In the genomic region with DNA sequence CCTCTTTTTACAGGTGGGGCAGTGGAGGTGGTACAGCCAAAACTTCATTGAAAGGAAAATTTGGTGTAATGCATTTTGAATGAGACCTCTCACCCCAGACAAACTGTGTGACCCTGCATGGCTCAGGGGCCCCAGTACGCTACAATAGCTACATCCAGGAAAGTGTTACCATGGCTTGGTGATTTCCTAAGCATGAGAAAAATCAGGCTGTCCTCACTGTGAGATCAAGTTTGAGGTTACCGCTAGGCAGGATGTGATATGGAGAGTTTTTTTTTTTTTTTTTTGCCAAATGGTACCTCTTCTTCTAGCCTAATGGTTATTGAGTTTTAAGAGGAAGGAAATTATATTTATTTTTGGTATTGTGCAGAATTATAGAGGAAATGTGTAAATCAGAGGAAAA, we compare ENCODE assay signal across 20 cellular contexts.
"Had no signal": no experiment of that assay in that cellular context is flagged by ENCODE, and none has a peak within 500 bp of the region (broad histone marks: within the 10 kb centered on the region; RNA-seq: fewer than 3 reads in every experiment).

No MANE protein-coding gene starts in this region.

- H3K27me3 Mint-ChIP-seq: activated CD8-positive, alpha-beta memory T cell treated with anti-CD3 and anti-CD28 coated beads, Interleukin-2, amount 10 ng/mL, durations not matched to agents 7 days and 5 days; activated CD8-positive, alpha-beta T cell treated with anti-CD3 and anti-CD28 coated beads for 36 hours; activated naive CD4-positive, alpha-beta T cell treated with anti-CD3 and anti-CD28 coated beads, Interleukin-2, amount 10 ng/mL, durations not matched to agents 7 days and 5 days had no signal

- H3K4me1 ChIP-seq: prostate gland, stomach, uterus had no signal

- H3K27ac Mint-ChIP-seq: activated CD8-positive, alpha-beta memory T cell treated with anti-CD3 and anti-CD28 coated beads, Interleukin-2, amount 10 ng/mL, durations not matched to agents 7 days and 5 days; activated CD8-positive, alpha-beta T cell treated with anti-CD3 and anti-CD28 coated beads for 36 hours; activated naive CD4-positive, alpha-beta T cell treated with anti-CD3 and anti-CD28 coated beads, Interleukin-2, amount 10 ng/mL, durations not matched to agents 7 days and 5 days; naive thymus-derived CD8-positive, alpha-beta T cell had no signal

- ATAC-seq: activated CD8-positive, alpha-beta memory T cell treated with anti-CD3 and anti-CD28 coated beads, Interleukin-2, amount 10 ng/mL, durations not matched to agents 7 days and 5 days; activated CD8-positive, alpha-beta T cell treated with anti-CD3 and anti-CD28 coated beads for 36 hours; naive thymus-derived CD8-positive, alpha-beta T cell had no signal

- H3K4me3 Mint-ChIP-seq: activated CD8-positive, alpha-beta memory T cell treated with anti-CD3 and anti-CD28 coated beads, Interleukin-2, amount 10 ng/mL, durations not matched to agents 7 days and 5 days; activated CD8-positive, alpha-beta T cell treated with anti-CD3 and anti-CD28 coated beads for 36 hours; activated naive CD4-positive, alpha-beta T cell treated with anti-CD3 and anti-CD28 coated beads, Interleukin-2, amount 10 ng/mL, durations not matched to agents 7 days and 5 days; naive thymus-derived CD8-positive, alpha-beta T cell had no signal

- FAIRE-seq: bronchial epithelial cell, keratinocyte, TTC549 had no signal

- DNase-seq: activated CD4-positive, alpha-beta T cell treated with anti-CD3 and anti-CD28 coated beads for 1 hour; activated CD8-positive, alpha-beta memory T cell treated with anti-CD3 and anti-CD28 coated beads, Interleukin-2, amount 10 ng/mL, durations not matched to agents 7 days and 5 days; activated CD8-positive, alpha-beta T cell treated with anti-CD3 and anti-CD28 coated beads for 36 hours; activated effector memory CD4-positive, alpha-beta T cell treated with Interleukin-2 at 50 U/mL for 16 hours; activated naive CD4-positive, alpha-beta T cell treated with anti-CD3 and anti-CD28 coated beads, Interleukin-2, amount 10 ng/mL, durations not matched to agents 7 days and 5 days; activated T-cell treated with anti-CD3 and anti-CD28 coated beads for 4 hours; amygdala; naive thymus-derived CD8-positive, alpha-beta T cell; stimulated activated CD4-positive, alpha-beta T cell treated with anti-CD3 and anti-CD28 coated beads, Interleukin-4, amount 100 ng/mL, for 24 hours; stomach; T-helper 1 cell; trophoblast cell; WERI-Rb-1 had no signal

- H3K36me3 ChIP-seq: prostate gland, stomach, uterus, WERI-Rb-1 had no signal

- H3K27me3 ChIP-seq: stomach, uterus had no signal

- H3K4me1 Mint-ChIP-seq: activated naive CD4-positive, alpha-beta T cell treated with anti-CD3 and anti-CD28 coated beads, Interleukin-2, amount 10 ng/mL, durations not matched to agents 7 days and 5 days had no signal

- H3K9me3 Mint-ChIP-seq: activated naive CD4-positive, alpha-beta T cell treated with anti-CD3 and anti-CD28 coated beads, Interleukin-2, amount 10 ng/mL, durations not matched to agents 7 days and 5 days had no signal

- H3K27ac ChIP-seq: epithelial cell of prostate, prostate gland, stomach, uterus, WERI-Rb-1 had no signal

- H3K4me3 ChIP-seq: lung, prostate gland, stomach, uterus had no signal

- H3K9me3 ChIP-seq: prostate gland, stomach, uterus had no signal

- H3K36me3 Mint-ChIP-seq: activated naive CD4-positive, alpha-beta T cell treated with anti-CD3 and anti-CD28 coated beads, Interleukin-2, amount 10 ng/mL, durations not matched to agents 7 days and 5 days had no signal
